Comparison of ENCODE assay signal across 17 cellular contexts in genomic region chr17:66450008-66450856, GRCh38.
A peak's percentile ranks its signal among the peaks of the same experiment; 100 is the strongest.
DNase-seq lines count a peak whose midpoint lies in the region; ATAC-seq, FAIRE-seq and TF ChIP-seq lines count a peak whose summit lies in the region.
"Had no signal": no experiment of that assay in that cellular context is flagged by ENCODE, and none has a peak within 500 bp of the region (broad histone marks: within the 10 kb centered on the region; RNA-seq: fewer than 3 reads in every experiment).

No MANE protein-coding gene starts in this region.

- 0 out of 2 replicates have a peak, but pooled peaks cover 1% of the 10 kb centered on the region for H3K36me3 ChIP-seq in IMR-90 (ENCODE audit: control insufficient read depth, insufficient read depth, low read length)
- H3K36me3 ChIP-seq in trophoblast cell (ENCODE audit: control insufficient read depth in 1 of 2, insufficient read depth in 2 of 2, low read length in 2 of 2): no peaks in the 10 kb centered on the region
- H3K36me3 ChIP-seq: breast epithelium had no signal

- BruUV-seq in IMR-90 (replicated peaks; lab: Mats Ljungman, UMichigan): no TSS peak

- no peak overlapping the region for H4K12ac ChIP-seq in trophoblast cell (ENCODE audit: low read depth, low read length)

- peaks cover 41% of the 10 kb centered on the region for H3K36me3 Mint-ChIP-seq in activated CD8-positive, alpha-beta T cell treated with anti-CD3 and anti-CD28 coated beads for 36 hours (ENCODE audit: low read depth)
- peaks cover 43% of the 10 kb centered on the region for H3K36me3 Mint-ChIP-seq in activated CD8-positive, alpha-beta T cell treated with anti-CD3 and anti-CD28 coated beads, Interleukin-2, amount 10 ng/mL, durations not matched to agents 7 days and 5 days (ENCODE audit: low read depth)
- peaks cover 45% of the 10 kb centered on the region for H3K36me3 Mint-ChIP-seq in activated naive CD8-positive, alpha-beta T cell treated with anti-CD3 and anti-CD28 coated beads, Interleukin-2, amount 50 U/mL, for 24 hours (ENCODE audit: low read depth)
- H3K36me3 Mint-ChIP-seq: natural killer cell had no signal

- no peaks in the 10 kb centered on the region for H3K27me3 Mint-ChIP-seq in activated CD8-positive, alpha-beta T cell treated with anti-CD3 and anti-CD28 coated beads for 36 hours
- H3K27me3 Mint-ChIP-seq in activated CD8-positive, alpha-beta T cell treated with anti-CD3 and anti-CD28 coated beads, Interleukin-2, amount 10 ng/mL, durations not matched to agents 7 days and 5 days (ENCODE audit: low read depth): no peaks in the 10 kb centered on the region
- no peaks in the 10 kb centered on the region for H3K27me3 Mint-ChIP-seq in activated naive CD8-positive, alpha-beta T cell treated with anti-CD3 and anti-CD28 coated beads, Interleukin-2, amount 50 U/mL, for 24 hours

- peaks cover 12% of the 10 kb centered on the region for H3K4me1 ChIP-seq in IMR-90 (ENCODE audit: control insufficient read depth, insufficient read depth, low read length)
- peaks cover 12 to 21% of the 10 kb centered on the region in 2 experiments for H3K4me1 ChIP-seq in trophoblast cell (ENCODE audit: control insufficient read depth in 1 of 2, insufficient read depth in 2 of 2, low read length in 2 of 2)
- H3K4me1 ChIP-seq: breast epithelium had no signal

- no peak overlapping the region for H2AK9ac ChIP-seq in IMR-90 (replicated peaks; ENCODE audit: low read depth, low read length, poor library complexity)

- H3K79me2 ChIP-seq in trophoblast cell (ENCODE audit: control insufficient read depth, insufficient read depth, low read length, poor library complexity): peaks cover 2% of the 10 kb centered on the region

- H4K5ac ChIP-seq in IMR-90 (ENCODE audit: low read depth, low read length): no peak overlapping the region

- H4K91ac ChIP-seq in IMR-90 (ENCODE audit: insufficient read depth, low read depth, low read length): no peak overlapping the region; the same call in 1 of the 2 replicates
- H4K91ac ChIP-seq in trophoblast cell (ENCODE audit: low read depth, low read length): no peak overlapping the region

- H3K23ac ChIP-seq in IMR-90 (ENCODE audit: low read depth, low read length) (no peak overlapping the region), trophoblast cell (ENCODE audit: low read length) (no peak overlapping the region)

- peak overlapping the region; percentile 57 for H2BK12ac ChIP-seq in trophoblast cell (ENCODE audit: low read length)

- no peaks in the 10 kb centered on the region for H3K27me3 ChIP-seq in IMR-90 (ENCODE audit: control insufficient read depth, insufficient read depth, low read length)
- H3K27me3 ChIP-seq in trophoblast cell (ENCODE audit: insufficient read depth, low read length): no peaks in the 10 kb centered on the region
- H3K27me3 ChIP-seq: breast epithelium, dorsolateral prefrontal cortex had no signal

- no peak overlapping the region for H3K14ac ChIP-seq in IMR-90 (replicated peaks; ENCODE audit: low read depth, low read length)
- no peak overlapping the region for H3K14ac ChIP-seq in trophoblast cell (ENCODE audit: low read length)

- no peak overlapping the region for H3K4ac ChIP-seq in IMR-90 (ENCODE audit: low read depth, low read length)
- H3K4ac ChIP-seq in trophoblast cell (ENCODE audit: low read depth, low read length): no peak overlapping the region

- no peak for TF ChIP-seq CTCF in activated CD8-positive, alpha-beta T cell treated with anti-CD3 and anti-CD28 coated beads for 36 hours (IDR thresholded peaks at IDR 0.05)
- TF ChIP-seq CTCF in IMR-90 (conservative IDR thresholded peaks at IDR 0.05; ENCODE audit: low read depth, low read length): no peak

- no peak for TF ChIP-seq POLR2A in IMR-90 (IDR thresholded peaks at IDR 0.05; ENCODE audit: low read depth, low read length)

- peaks cover 58% of the 10 kb centered on the region for H3K4me1 Mint-ChIP-seq in activated CD8-positive, alpha-beta T cell treated with anti-CD3 and anti-CD28 coated beads for 36 hours (ENCODE audit: low read depth)
- peaks cover 31% of the 10 kb centered on the region for H3K4me1 Mint-ChIP-seq in activated CD8-positive, alpha-beta T cell treated with anti-CD3 and anti-CD28 coated beads, Interleukin-2, amount 10 ng/mL, durations not matched to agents 7 days and 5 days (ENCODE audit: low read depth)
- H3K4me1 Mint-ChIP-seq in activated naive CD8-positive, alpha-beta T cell treated with anti-CD3 and anti-CD28 coated beads, Interleukin-2, amount 50 U/mL, for 24 hours: peaks cover 66% of the 10 kb centered on the region

- H2AFZ ChIP-seq in IMR-90 (replicated peaks; ENCODE audit: low read length, poor library complexity) (no peak overlapping the region), trophoblast cell (ENCODE audit: insufficient read depth, low read length, poor library complexity) (no peak overlapping the region)

- intact Hi-C loops in activated CD8-positive, alpha-beta T cell treated with anti-CD3 and anti-CD28 coated beads for 36 hours (cut with micrococcal nuclease): no loop called here
- intact Hi-C loops in IMR-90 (cut with micrococcal nuclease): no loop called here

- no peaks in the 10 kb centered on the region for H3K9me3 Mint-ChIP-seq in activated CD8-positive, alpha-beta T cell treated with anti-CD3 and anti-CD28 coated beads for 36 hours
- H3K9me3 Mint-ChIP-seq in activated CD8-positive, alpha-beta T cell treated with anti-CD3 and anti-CD28 coated beads, Interleukin-2, amount 10 ng/mL, durations not matched to agents 7 days and 5 days (ENCODE audit: insufficient read depth): no peaks in the 10 kb centered on the region
- no peaks in the 10 kb centered on the region for H3K9me3 Mint-ChIP-seq in activated naive CD8-positive, alpha-beta T cell treated with anti-CD3 and anti-CD28 coated beads, Interleukin-2, amount 50 U/mL, for 24 hours
- H3K9me3 Mint-ChIP-seq: natural killer cell had no signal

- H3K9me3 ChIP-seq in IMR-90 (ENCODE audit: control insufficient read depth, insufficient read depth, low read length): no peaks in the 10 kb centered on the region
- peaks cover 1% of the 10 kb centered on the region for H3K9me3 ChIP-seq in trophoblast cell (ENCODE audit: insufficient read depth, low read depth, low read length)
- H3K9me3 ChIP-seq: breast epithelium had no signal

- no peak overlapping the region for H2BK20ac ChIP-seq in IMR-90 (ENCODE audit: low read depth, low read length)

- no peak overlapping the region for H3K9ac ChIP-seq in IMR-90 (ENCODE audit: low read depth, low read length)
- H3K9ac ChIP-seq in trophoblast cell (ENCODE audit: low read length): no peak overlapping the region

- H3K27ac ChIP-seq in IMR-90 (ENCODE audit: insufficient read depth, low read length) (no peak overlapping the region), trophoblast cell (ENCODE audit: low read depth, low read length) (no peak overlapping the region)
- H3K27ac ChIP-seq: breast epithelium had no signal

- no peak for TF ChIP-seq RAD21 in IMR-90 (IDR thresholded peaks at IDR 0.05; ENCODE audit: low read length)

- H3K4me2 ChIP-seq in IMR-90 (ENCODE audit: low read depth, low read length) (no peak overlapping the region), trophoblast cell (ENCODE audit: low read length) (no peak overlapping the region)

- H3K4me3 ChIP-seq in IMR-90 (ENCODE audit: insufficient read depth, low read depth, low read length): no peak overlapping the region
- H3K4me3 ChIP-seq in trophoblast cell (ENCODE audit: low read depth, low read length): no peak overlapping the region
- H3K4me3 ChIP-seq: breast epithelium, dorsolateral prefrontal cortex had no signal

- POLR2A ChIA-PET in activated CD8-positive, alpha-beta T cell treated with anti-CD3 and anti-CD28 coated beads for 36 hours (lab: Charles Lee): interaction anchor here (0.7 kb wide), 1 partner anchor 12 kb away, joined by 4 read pairs; no protein-coding TSS in a partner anchor
- POLR2A ChIA-PET in activated CD8-positive, alpha-beta T cell treated with anti-CD3 and anti-CD28 coated beads, Interleukin-2, amount 10 ng/mL, durations not matched to agents 7 days and 5 days (lab: Charles Lee): interaction anchor here (0.8 kb wide), 1 partner anchor 8 kb away, joined by 3 read pairs; no protein-coding TSS in a partner anchor
- POLR2A ChIA-PET in IMR-90 (lab: Charles Lee; ENCODE audit: unreplicated experiment): no interaction called here

- in situ Hi-C loops in IMR-90 (cut with MboI; ENCODE audit: low sequenced_read_pairs): no loop called here

- no peak overlapping the region for H2BK15ac ChIP-seq in IMR-90 (ENCODE audit: low read depth, low read length)

- 70% methylated on average over 5 of the region's 13 CpGs; no CpG with 5 or more reads in 1 of the 2 experiments for WGBS in IMR-90 (ENCODE audit: extremely low coverage in 2 of 2, insufficient read length in 1 of 2), 2 experiments
- no CpG with 5 or more reads among the region's 13 CpGs for WGBS in trophoblast cell (ENCODE audit: extremely low coverage, insufficient coverage, insufficient read length)

- CTCF ChIA-PET in activated CD8-positive, alpha-beta T cell treated with anti-CD3 and anti-CD28 coated beads for 36 hours (lab: Charles Lee): interaction anchor here (0.8 to 1.5 kb wide), 3 partner anchors 15 to 195 kb away, joined by 3 to 4 read pairs (median 3); no protein-coding TSS in a partner anchor
- CTCF ChIA-PET in activated CD8-positive, alpha-beta T cell treated with anti-CD3 and anti-CD28 coated beads, Interleukin-2, amount 10 ng/mL, durations not matched to agents 7 days and 5 days (lab: Charles Lee): interaction anchor here (1.5 kb wide), 1 partner anchor 116 kb away, joined by 7 read pairs; no protein-coding TSS in a partner anchor
- CTCF ChIA-PET in IMR-90 (lab: Yijun Ruan, JAX): interaction anchor here (0.8 kb wide), 1 partner anchor 18 kb away, joined by 3 read pairs; no protein-coding TSS in a partner anchor

- ATAC-seq in activated CD8-positive, alpha-beta T cell treated with anti-CD3 and anti-CD28 coated beads for 36 hours: peak; percentile 50
- no peak for ATAC-seq in activated CD8-positive, alpha-beta T cell treated with anti-CD3 and anti-CD28 coated beads, Interleukin-2, amount 10 ng/mL, durations not matched to agents 7 days and 5 days
- ATAC-seq in IMR-90 (ENCODE audit: low read depth): no peak
- ATAC-seq in activated naive CD8-positive, alpha-beta T cell treated with anti-CD3 and anti-CD28 coated beads, Interleukin-2, amount 50 U/mL, for 24 hours: peak; percentile 51
- ATAC-seq in HG03135 (IDR thresholded peaks at IDR 0.05; ENCODE audit: unreplicated experiment): no peak
- ATAC-seq: natural killer cell had no signal

- H3K9me1 ChIP-seq in IMR-90 (ENCODE audit: insufficient read depth, low read length): peaks cover 13% of the 10 kb centered on the region

- no peak overlapping the region for H3K4me3 Mint-ChIP-seq in activated CD8-positive, alpha-beta T cell treated with anti-CD3 and anti-CD28 coated beads for 36 hours
- no peak overlapping the region for H3K4me3 Mint-ChIP-seq in activated CD8-positive, alpha-beta T cell treated with anti-CD3 and anti-CD28 coated beads, Interleukin-2, amount 10 ng/mL, durations not matched to agents 7 days and 5 days
- H3K4me3 Mint-ChIP-seq in activated naive CD8-positive, alpha-beta T cell treated with anti-CD3 and anti-CD28 coated beads, Interleukin-2, amount 50 U/mL, for 24 hours: no peak overlapping the region
- H3K4me3 Mint-ChIP-seq: natural killer cell had no signal

- H3K79me1 ChIP-seq in IMR-90 (ENCODE audit: low read depth in 1 of 2, low read length in 2 of 2) (peaks cover 68 to 92% of the 10 kb centered on the region in 2 experiments), trophoblast cell (ENCODE audit: low read length) (peaks cover 4% of the 10 kb centered on the region)

- H4K8ac ChIP-seq in IMR-90 (ENCODE audit: low read depth in 2 of 2, low read length in 2 of 2) (no peak overlapping the region), trophoblast cell (ENCODE audit: low read depth, low read length) (no peak overlapping the region)

- FAIRE-seq in GM19239 (lab: Jason Lieb, UNC): no peak
- FAIRE-seq: D721Med had no signal

- H3K56ac ChIP-seq in IMR-90 (ENCODE audit: extremely low read depth, insufficient read depth, low read length): no peak overlapping the region

- H4K20me1 ChIP-seq in IMR-90 (ENCODE audit: insufficient read depth, low read length): peaks cover 26% of the 10 kb centered on the region

- H2BK5ac ChIP-seq in IMR-90 (ENCODE audit: low read depth, low read length, poor library complexity, severe bottlenecking) (no peak overlapping the region), trophoblast cell (ENCODE audit: low read depth, low read length, poor library complexity) (no peak overlapping the region)

- dilution Hi-C loops in IMR-90 (cut with HindIII; ENCODE audit: low sequenced_read_pairs, unreplicated experiment): no loop called here

- no peak overlapping the region for H2BK120ac ChIP-seq in IMR-90 (ENCODE audit: low read depth, low read length)
- H2BK120ac ChIP-seq in trophoblast cell (ENCODE audit: insufficient read depth, low read length, poor library complexity): no peak overlapping the region

- H3K18ac ChIP-seq in IMR-90 (ENCODE audit: low read depth, low read length): no peak overlapping the region
- no peak overlapping the region for H3K18ac ChIP-seq in trophoblast cell (ENCODE audit: low read length)

- DNase-seq in activated CD8-positive, alpha-beta T cell treated with anti-CD3 and anti-CD28 coated beads for 36 hours: peak; percentile 27
- DNase-seq in activated CD8-positive, alpha-beta T cell treated with anti-CD3 and anti-CD28 coated beads, Interleukin-2, amount 10 ng/mL, durations not matched to agents 7 days and 5 days: no peak
- no peak for DNase-seq in IMR-90
- DNase-seq in activated naive CD8-positive, alpha-beta T cell treated with anti-CD3 and anti-CD28 coated beads, Interleukin-2, amount 50 U/mL, for 24 hours: no peak
- no peak for DNase-seq in trophoblast cell
- DNase-seq in MV-4-11 (lab: John Stamatoyannopoulos, UW): no peak
- DNase-seq in GM19239 (ENCODE audit: insufficient read length, low spot score): no peak
- DNase-seq: activated effector memory CD4-positive, alpha-beta T cell treated with Interleukin-2 at 50 U/mL for 16 hours; dorsolateral prefrontal cortex; GF-D8; MM.1S; natural killer cell; NCI-H2029; NCI-H524 had no signal

- H3K27ac Mint-ChIP-seq in activated CD8-positive, alpha-beta T cell treated with anti-CD3 and anti-CD28 coated beads for 36 hours: no peak overlapping the region
- no peak overlapping the region for H3K27ac Mint-ChIP-seq in activated CD8-positive, alpha-beta T cell treated with anti-CD3 and anti-CD28 coated beads, Interleukin-2, amount 10 ng/mL, durations not matched to agents 7 days and 5 days
- peak overlapping the region; percentile 57 for H3K27ac Mint-ChIP-seq in activated naive CD8-positive, alpha-beta T cell treated with anti-CD3 and anti-CD28 coated beads, Interleukin-2, amount 50 U/mL, for 24 hours
- H3K27ac Mint-ChIP-seq: natural killer cell had no signal

- peak overlapping the region; percentile 51; the same call in 1 of the 2 replicates for H2AK5ac ChIP-seq in IMR-90 (ENCODE audit: low read depth, low read length)
- peak overlapping the region; percentile 87 for H2AK5ac ChIP-seq in trophoblast cell (ENCODE audit: low read length)

Comparison
In these comparisons a context has a peak if more than half of its experiments do, and no peak if none do; other contexts are left out.
1. ATAC-seq: peak in activated CD8-positive, alpha-beta T cell treated with anti-CD3 and anti-CD28 coated beads for 36 hours (single experiment) and activated naive CD8-positive, alpha-beta T cell treated with anti-CD3 and anti-CD28 coated beads, Interleukin-2, amount 50 U/mL, for 24 hours (single experiment); none in activated CD8-positive, alpha-beta T cell treated with anti-CD3 and anti-CD28 coated beads, Interleukin-2, amount 10 ng/mL, durations not matched to agents 7 days and 5 days (single experiment), IMR-90 (single experiment) and HG03135 (single experiment).